In the genomic region with DNA sequence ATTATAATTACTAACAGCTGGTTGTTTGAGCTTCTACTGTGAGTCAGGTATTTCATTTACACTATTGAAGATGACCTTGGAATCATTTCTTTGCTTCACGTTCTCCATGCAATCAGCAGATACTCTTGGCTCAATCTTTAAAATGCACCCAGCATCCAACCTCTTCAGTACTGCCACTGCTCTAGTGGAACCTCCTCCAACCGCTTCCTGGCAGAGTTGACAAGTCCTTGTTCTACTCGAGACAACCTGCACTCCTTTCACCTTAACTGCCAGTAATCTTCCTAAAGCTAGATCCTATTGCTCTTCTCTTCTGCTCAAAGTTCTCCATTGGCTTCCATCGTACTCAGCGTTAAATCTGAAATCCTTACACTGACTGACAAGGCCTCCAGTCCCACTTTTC, we compare ENCODE assay signal across 8 cellular contexts.
"Had no signal": no experiment of that assay in that cellular context is flagged by ENCODE, and none has a peak within 500 bp of the region (broad histone marks: within the 10 kb centered on the region; RNA-seq: fewer than 3 reads in every experiment).

No MANE protein-coding gene starts in this region.

- H3K4me3 ChIP-seq: GM23248, HAP-1, K562 had no signal

- H3K4me1 ChIP-seq: HAP-1 had no signal

- H3K27ac ChIP-seq: GM23248 had no signal

- H3K9ac ChIP-seq: GM23248 had no signal

- H2AFZ ChIP-seq: GM23248 had no signal

- H3K36me3 ChIP-seq: HAP-1 had no signal

- DNase-seq: GM23248, GOT3, H7, HFFc6, IMR-90 had no signal

- H3K9me3 ChIP-seq: HAP-1 had no signal

- ATAC-seq: HCT116, K562 had no signal
